Comparison of ENCODE assay signal across 8 cellular contexts in the genomic region with DNA sequence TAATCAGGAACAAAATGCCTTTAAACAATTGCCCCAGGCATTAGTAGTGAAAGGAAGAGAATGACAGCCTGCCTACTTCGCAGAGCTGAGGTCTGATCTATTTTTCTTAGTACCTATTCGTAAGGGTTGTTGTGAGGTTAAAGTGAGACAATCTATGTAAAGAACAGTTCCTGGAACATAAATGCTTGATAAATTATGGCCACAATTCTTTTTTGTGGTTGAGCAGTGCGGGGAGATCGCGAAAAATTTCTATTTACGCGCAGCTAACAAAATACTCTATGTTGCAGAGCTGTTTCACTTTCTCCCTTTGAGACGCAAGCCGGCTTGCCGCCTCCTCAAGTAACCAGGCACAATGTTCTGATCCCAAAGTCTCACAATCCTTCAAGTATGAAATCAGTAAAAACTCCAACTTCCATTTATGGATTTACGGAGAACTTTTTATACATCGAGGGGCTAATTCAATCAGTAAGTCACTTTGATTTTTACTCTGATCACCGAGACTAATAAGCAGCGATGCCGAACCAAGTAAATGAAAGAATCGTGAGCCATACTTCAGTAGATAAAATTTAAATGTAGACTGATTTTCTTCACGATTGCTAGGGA. TPM values are rescaled to one million over a fixed set of nuclear protein-coding genes. Genes with fewer than 3 reads are reported as not detected.
DNase-seq lines count a peak whose midpoint lies in the region; ATAC-seq, FAIRE-seq and TF ChIP-seq lines count a peak whose summit lies in the region.

No MANE protein-coding gene starts in this region.

- TF ChIP-seq POLR2A in breast epithelium (IDR thresholded peaks at IDR 0.05), result no peak

- TF ChIP-seq CTCF in GM10266 (IDR thresholded peaks at IDR 0.05; ENCODE audit: control insufficient read depth, insufficient read depth, low read depth, missing control alignments), result no peak
- no peak for TF ChIP-seq CTCF in VCaP (conservative IDR thresholded peaks at IDR 0.05)
- no peak for TF ChIP-seq CTCF in breast epithelium (IDR thresholded peaks at IDR 0.05)
- no peak for TF ChIP-seq CTCF in smooth muscle cell (IDR thresholded peaks at IDR 0.05; ENCODE audit: borderline replicate concordance, insufficient read depth, poor library complexity, severe bottlenecking)
- no peak for TF ChIP-seq CTCF in D721Med (IDR thresholded peaks at IDR 0.05; ENCODE audit: insufficient read depth, missing control alignments)

- peaks cover 0 to under 1% of the 10 kb centered on the region in 2 donors for H3K4me1 ChIP-seq in breast epithelium
- peaks cover 18% of the 10 kb centered on the region for H3K4me1 ChIP-seq in smooth muscle cell (ENCODE audit: low read depth)

- H3K4me3 ChIP-seq in MG63, result peak overlapping the region; percentile 93
- peak overlapping the region; percentile 74 to 100 (median 96) for H3K4me3 ChIP-seq in breast epithelium
- peak overlapping the region; percentile 94 for H3K4me3 ChIP-seq in smooth muscle cell

- H3K9me3 ChIP-seq in MG63, result no peaks in the 10 kb centered on the region
- no peaks in the 10 kb centered on the region for H3K9me3 ChIP-seq in breast epithelium
- no peaks in the 10 kb centered on the region for H3K9me3 ChIP-seq in smooth muscle cell (replicated peaks; ENCODE audit: low read depth)

- peaks cover 31% of the 10 kb centered on the region for H4K20me1 ChIP-seq in smooth muscle cell (ENCODE audit: low read depth)

- no peaks in the 10 kb centered on the region for H3K27me3 ChIP-seq in MG63
- no peaks in the 10 kb centered on the region for H3K27me3 ChIP-seq in breast epithelium
- H3K27me3 ChIP-seq in smooth muscle cell (ENCODE audit: low read depth), result no peaks in the 10 kb centered on the region

- DNase-seq in GM10266 (ENCODE audit: extremely low spot score) (peak; percentile 45), MG63 (peak; percentile 44), breast epithelium (ENCODE audit: low spot score in 2 of 2) (peak in 1 of 2 donors; percentile 61), inferior parietal cortex (ENCODE audit: extremely low spot score) (peak; percentile 84), smooth muscle cell (lab: John Stamatoyannopoulos, UW; ENCODE audit: unreplicated experiment) (no peak), D721Med (ENCODE audit: insufficient read length, low spot score) (no peak)

- H3K79me2 ChIP-seq in smooth muscle cell (ENCODE audit: low read depth), result peaks cover 39% of the 10 kb centered on the region

- peak overlapping the region; percentile 94 for H3K4me2 ChIP-seq in smooth muscle cell

- intact Hi-C loops in breast epithelium (cut with DNase I; ENCODE audit: low total_unique reads), result loop anchor here (10.0 kb wide), 1 partner anchor 45 kb away; no protein-coding TSS in a partner anchor

- no peak for FAIRE-seq in D721Med (lab: Jason Lieb, UNC)

- H3K9ac ChIP-seq in smooth muscle cell (ENCODE audit: low read depth), result peak overlapping the region; percentile 89

- H3K36me3 ChIP-seq in MG63, result peaks cover 22% of the 10 kb centered on the region
- H3K36me3 ChIP-seq in breast epithelium, result no peaks in the 10 kb centered on the region
- H3K36me3 ChIP-seq in smooth muscle cell (ENCODE audit: low read depth), result peaks cover 13% of the 10 kb centered on the region

- H2AFZ ChIP-seq in smooth muscle cell (ENCODE audit: low read depth), result peak overlapping the region; percentile 87

- WGBS in smooth muscle cell (ENCODE audit: low lambda C conversion rate), result 3% methylated on average over 17 of the region's 17 CpGs

- H3K27ac ChIP-seq in VCaP (peak overlapping the region; percentile 99), breast epithelium (peak overlapping the region; percentile 96 to 100), smooth muscle cell (ENCODE audit: low read depth) (peak overlapping the region; percentile 99)

- H3F3A ChIP-seq in smooth muscle cell (ENCODE audit: low read depth), result peaks cover 27% of the 10 kb centered on the region

- ATAC-seq in GM21723 (IDR thresholded peaks at IDR 0.05; ENCODE audit: unreplicated experiment), result no peak

RNA-seq across cellular contexts. Expression of a gene that starts 0.8 kb away (rescaled TPM):
- total RNA-seq in MG63 (2014; rRNA removed; shearing (Covaris generic); ENCODE audit: low replicate concordance), result 16.6 and 17.0 TPM in 2 replicates
- 100 to 1,000 TPM; 221 to 290 (median 230) TPM for total RNA-seq in breast epithelium
- 188 and 202 TPM in 2 replicates for total RNA-seq in smooth muscle cell
- polyA plus RNA-seq in smooth muscle cell, result 183 and 198 TPM in 2 replicates

RNA-seq across cellular contexts. Expression of a gene that starts 38.2 kb away (rescaled TPM):
- 0.46 TPM in 1 of 2 replicates, not detected in the other for total RNA-seq in MG63 (2014; rRNA removed; shearing (Covaris generic); ENCODE audit: low replicate concordance)
- total RNA-seq in breast epithelium (1 to 10 TPM in 1 of 3 donors, under 1 TPM in 1, not detected in 1; 0.98 to 1.8 TPM), smooth muscle cell (5.3 and 7.2 TPM in 2 replicates)
- 5.6 and 5.8 TPM in 2 replicates for polyA plus RNA-seq in smooth muscle cell

Comparison
In these comparisons a context has a peak if more than half of its experiments do, and no peak if none do; other contexts are left out.
1. DNase-seq: peak in GM10266 (single experiment), MG63 (single experiment) and inferior parietal cortex (single experiment); none in smooth muscle cell (single experiment) and D721Med (single experiment).
2. RNA of a gene that starts 0.8 kb away (total RNA-seq): 221 to 290 TPM in breast epithelium and 188 to 202 TPM in smooth muscle cell; 16.6 to 17.0 TPM in MG63; every median in the first group is over 10 times any median in the second.
3. Peak in every context shown above with its lines, with median percentiles within 50 percentile points of each other: H3K4me3 ChIP-seq and H3K27ac ChIP-seq.